In genomic region chr14:73458219-73458976, GRCh38 we compare ENCODE assay signal across 8 cellular contexts. TPM values are rescaled to one million over a fixed set of nuclear protein-coding genes. Genes with fewer than 3 reads are reported as not detected.
DNase-seq lines count a peak whose midpoint lies in the region; ATAC-seq and TF ChIP-seq lines count a peak whose summit lies in the region.

Gene NUMB, minus strand, starts transcription at chr14:73458546. Its CDS starts 102,795 bp downstream, at chr14:73355751.

- peaks cover 51 to 59% of the 10 kb centered on the region in 2 donors for H3K4me1 Mint-ChIP-seq in natural killer cell treated with Interleukin-12 subunit alpha and Interleukin-12 subunit beta and Interleukin-15 and Interleukin-18, amount 100 ng/mL, for 72 hours (ENCODE audit: low read depth in 2 of 2)

- H3K27me3 Mint-ChIP-seq in natural killer cell treated with Interleukin-12 subunit alpha and Interleukin-12 subunit beta and Interleukin-15 and Interleukin-18, amount 100 ng/mL, for 72 hours, result peaks cover 0 to 2% of the 10 kb centered on the region in 2 donors

- peak; percentile 97 to 98 for ATAC-seq in natural killer cell treated with Interleukin-12 subunit alpha and Interleukin-12 subunit beta and Interleukin-15 and Interleukin-18, amount 100 ng/mL, for 72 hours
- ATAC-seq in stimulated activated naive CD8-positive, alpha-beta T cell treated with anti-CD3 and anti-CD28 coated beads, Interleukin-15, Interleukin-2, amounts not matched to agents 100 U/mL and 50 U/mL, for 24 hours, result peak; percentile 99

- peak within 1 kb of the TSS; percentile 87 to 97 for H3K27ac Mint-ChIP-seq in natural killer cell treated with Interleukin-12 subunit alpha and Interleukin-12 subunit beta and Interleukin-15 and Interleukin-18, amount 100 ng/mL, for 72 hours

- no peaks in the 10 kb centered on the region for H3K9me3 Mint-ChIP-seq in natural killer cell treated with Interleukin-12 subunit alpha and Interleukin-12 subunit beta and Interleukin-15 and Interleukin-18, amount 100 ng/mL, for 72 hours

- H3K36me3 ChIP-seq in H7 (replicated peaks; ENCODE audit: control insufficient read depth, insufficient read depth, low read length), result no peaks in the 10 kb centered on the region

- H3K4me3 ChIP-seq in H7 (ENCODE audit: insufficient read depth, low read depth, low read length) (peak within 1 kb of the TSS; percentile 78), fibroblast of pulmonary artery (replicated peaks; ENCODE audit: low read depth, low read length) (peak within 1 kb of the TSS; percentile 84)

- peaks cover 7% of the 10 kb centered on the region for H3K36me3 Mint-ChIP-seq in natural killer cell treated with Interleukin-12 subunit alpha and Interleukin-12 subunit beta and Interleukin-15 and Interleukin-18, amount 100 ng/mL, for 72 hours

- H3K27me3 ChIP-seq in H7 (ENCODE audit: control insufficient read depth, insufficient read depth, low read length), result no peaks in the 10 kb centered on the region

- peak; percentile 100 for DNase-seq in ELR (ENCODE audit: low read depth)
- peak; percentile 96 for DNase-seq in H7
- DNase-seq in M059J (ENCODE audit: low read depth), result peak; percentile 100
- peak; percentile 99 to 100 for DNase-seq in SHP77 (lab: John Stamatoyannopoulos, UW)
- peak; percentile 93 for DNase-seq in activated effector memory CD4-positive, alpha-beta T cell treated with Interleukin-2 at 50 U/mL for 16 hours
- peak; percentile 100 for DNase-seq in fibroblast of pulmonary artery (ENCODE audit: low read depth)
- peak; percentile 98 for DNase-seq in natural killer cell treated with Interleukin-12 subunit alpha and Interleukin-12 subunit beta and Interleukin-15 and Interleukin-18, amount 100 ng/mL, for 72 hours (ENCODE audit: low spot score)
- peak; percentile 94 for DNase-seq in stimulated activated naive CD8-positive, alpha-beta T cell treated with anti-CD3 and anti-CD28 coated beads, Interleukin-15, Interleukin-2, amounts not matched to agents 100 U/mL and 50 U/mL, for 24 hours

- no peak for TF ChIP-seq CTCF in fibroblast of pulmonary artery (IDR thresholded peaks at IDR 0.05; ENCODE audit: low read length, missing control alignments)

- H3K4me3 Mint-ChIP-seq in natural killer cell treated with Interleukin-12 subunit alpha and Interleukin-12 subunit beta and Interleukin-15 and Interleukin-18, amount 100 ng/mL, for 72 hours, result peak within 1 kb of the TSS; percentile 96

RNA-seq across cellular contexts. Expression of gene NUMB, which starts in this region (rescaled TPM):
- 15.3 and 18.1 TPM in 2 replicates for total RNA-seq in H7 (2014; rRNA removed; shearing (Covaris generic))
- 15.2 and 21.8 TPM in 2 replicates for total RNA-seq in M059J (2014; rRNA removed; shearing (Covaris generic))
- total RNA-seq in natural killer cell treated with Interleukin-12 subunit alpha and Interleukin-12 subunit beta and Interleukin-15 and Interleukin-18, amount 100 ng/mL, for 72 hours, result 10 to 100 TPM; 77.1 to 88.7 TPM

Comparison
In these comparisons a context has a peak if more than half of its experiments do, and no peak if none do; other contexts are left out.
1. Peak in every context shown above with its lines: DNase-seq, ATAC-seq and H3K4me3 ChIP-seq.